In genomic region chr2:179410552-179411356, GRCh38 we compare ENCODE assay signal across 8 cellular contexts.
DNase-seq lines count a peak whose midpoint lies in the region; ATAC-seq, FAIRE-seq and TF ChIP-seq lines count a peak whose summit lies in the region.

No MANE protein-coding gene starts in this region.

- peak; percentile 96 for FAIRE-seq in islet of Langerhans (lab: Jason Lieb, UNC)

- no peaks in the 10 kb centered on the region for H4K20me1 ChIP-seq in DND-41 (ENCODE audit: insufficient read depth, low read length)

- no peaks in the 10 kb centered on the region for H3K27me3 Mint-ChIP-seq in brain

- peaks cover 4% of the 10 kb centered on the region for H3K4me1 Mint-ChIP-seq in brain

- no peak overlapping the region for H3K27ac ChIP-seq in DND-41 (ENCODE audit: low read length)

- H3K4me3 Mint-ChIP-seq in brain = peak overlapping the region in 2 of 5 experiments; percentile 31 to 45

- H3K36me3 Mint-ChIP-seq in brain = no peaks in the 10 kb centered on the region

- no peak overlapping the region for H3K4me3 ChIP-seq in DND-41 (ENCODE audit: low read depth in 1 of 2, low read length in 2 of 2)

- no peaks in the 10 kb centered on the region for H3K79me2 ChIP-seq in DND-41 (ENCODE audit: insufficient read depth, low read length)

- no peaks in the 10 kb centered on the region for H3K36me3 ChIP-seq in DND-41 (ENCODE audit: insufficient read depth, low read length)

- peaks cover 0 to 9% (median 3%) of the 10 kb centered on the region in 5 experiments for H3K9me3 Mint-ChIP-seq in brain

- peak; percentile 40 for DNase-seq in DND-41
- peak; percentile 33 for DNase-seq in HS-27A (ENCODE audit: low read depth)
- peak; percentile 79 for DNase-seq in NOMO-1 treated with DMSO at 0.1 percent for 48 hours (lab: John Stamatoyannopoulos, UW; ENCODE audit: unreplicated experiment)
- peak; percentile 31 for DNase-seq in stimulated activated CD8-positive, alpha-beta memory T cell treated with anti-CD3 and anti-CD28 coated beads, Interleukin-4, amount 100 ng/mL, for 48 hours

- peak overlapping the region in 1 of 5 experiments; percentile 15 for H3K27ac Mint-ChIP-seq in brain

- H3K4me2 ChIP-seq in DND-41 (ENCODE audit: insufficient read depth, low read length) = no peak overlapping the region

- H3K9ac ChIP-seq in DND-41 (ENCODE audit: low read depth, low read length) = no peak overlapping the region

- ATAC-seq in DND-41 (ENCODE audit: insufficient read depth, low read depth) = peak; percentile 75
- ATAC-seq in GM19463 (IDR thresholded peaks at IDR 0.05; ENCODE audit: unreplicated experiment) = peak; percentile 74
- no peak for ATAC-seq in GM18517 (IDR thresholded peaks at IDR 0.05; ENCODE audit: unreplicated experiment)

- no peaks in the 10 kb centered on the region for H3K4me1 ChIP-seq in DND-41 (ENCODE audit: insufficient read depth, low read length)

- no peaks in the 10 kb centered on the region for H3K9me3 ChIP-seq in DND-41 (ENCODE audit: insufficient read depth, low read length, severe bottlenecking)

- H2AFZ ChIP-seq in DND-41 (ENCODE audit: low read depth, low read length) = no peak overlapping the region

- no peaks in the 10 kb centered on the region for H3K27me3 ChIP-seq in DND-41 (ENCODE audit: insufficient read depth, low read length, poor library complexity)

- TF ChIP-seq CTCF in DND-41 (IDR thresholded peaks at IDR 0.05; ENCODE audit: borderline replicate concordance, extremely low read depth, low read length, poor library complexity, severe bottlenecking) (peak; percentile 81), brain (conservative IDR thresholded peaks at IDR 0.05) (peak; percentile 69 to 74)
